Comparison of ENCODE assay signal across 19 cellular contexts in genomic region chr1:225670356-225670755, GRCh38. TPM values are rescaled to one million over a fixed set of nuclear protein-coding genes. Genes with fewer than 3 reads are reported as not detected.
DNase-seq lines count a peak whose midpoint lies in the region; ATAC-seq and TF ChIP-seq lines count a peak whose summit lies in the region.
"Had no signal": no experiment of that assay in that cellular context is flagged by ENCODE, and none has a peak within 500 bp of the region (broad histone marks: within the 10 kb centered on the region; RNA-seq: fewer than 3 reads in every experiment).

No MANE protein-coding gene starts in this region.

- H3K27me3 ChIP-seq in Caco-2 (replicated peaks; ENCODE audit: control insufficient read depth, insufficient read depth, low read length), result no peaks in the 10 kb centered on the region
- H3K27me3 ChIP-seq in KMS-11 (ENCODE audit: insufficient read depth, low read depth), result no peaks in the 10 kb centered on the region
- H3K27me3 ChIP-seq: BLaER1 had no signal

- TF ChIP-seq CTCF in Caco-2 (IDR thresholded peaks at IDR 0.05; ENCODE audit: insufficient read depth in 1 of 2, low read depth in 1 of 2, low read length in 1 of 2, severe bottlenecking in 1 of 2, unreplicated experiment in 1 of 2), result no peak
- TF ChIP-seq CTCF in KMS-11 (conservative IDR thresholded peaks at IDR 0.05; ENCODE audit: low read depth, low read length), result no peak
- no peak for TF ChIP-seq CTCF in coronary artery (IDR thresholded peaks at IDR 0.05)

- H3K4me2 ChIP-seq in KMS-11, result peak overlapping the region; percentile 31; the same call in 1 of the 2 replicates
- H3K4me2 ChIP-seq: A549, BLaER1 had no signal

- POLR2A ChIA-PET in Caco-2 (lab: Charles Lee), result no interaction called here

- H3K36me3 Mint-ChIP-seq in Caco-2 (ENCODE audit: insufficient read depth, unreplicated experiment), result no peaks in the 10 kb centered on the region
- H3K36me3 Mint-ChIP-seq: CD4-positive, alpha-beta memory T cell had no signal

- intact Hi-C loops in Caco-2 (cut with micrococcal nuclease; ENCODE audit: unreplicated experiment), result no loop called here

- H3K27me3 Mint-ChIP-seq in Caco-2 (ENCODE audit: insufficient read depth, unreplicated experiment), result no peaks in the 10 kb centered on the region

- peak overlapping the region; percentile 14 for H3K27ac Mint-ChIP-seq in Caco-2 (ENCODE audit: unreplicated experiment)
- H3K27ac Mint-ChIP-seq: CD4-positive, alpha-beta memory T cell had no signal

- H3K9ac ChIP-seq in KMS-11, result no peak overlapping the region
- H3K9ac ChIP-seq: BLaER1 had no signal

- no peaks in the 10 kb centered on the region for H3K79me2 ChIP-seq in KMS-11 (ENCODE audit: insufficient read depth, low read depth)

- H3K4me1 Mint-ChIP-seq in Caco-2 (ENCODE audit: low read depth, unreplicated experiment), result peaks cover 12% of the 10 kb centered on the region

- no peaks in the 10 kb centered on the region for H3K9me3 ChIP-seq in Caco-2
- H3K9me3 ChIP-seq: A549, BLaER1 had no signal

- no peaks in the 10 kb centered on the region for H4K20me1 ChIP-seq in KMS-11 (ENCODE audit: insufficient read depth)
- H4K20me1 ChIP-seq: BLaER1 had no signal

- no peak overlapping the region for H3K4me3 ChIP-seq in Caco-2 (ENCODE audit: low read depth, low read length)
- H3K4me3 ChIP-seq in KMS-11 (IDR thresholded peaks at IDR 0.05; ENCODE audit: insufficient read depth, low read depth, low read length), result no peak overlapping the region
- H3K4me3 ChIP-seq in coronary artery, result no peak overlapping the region
- H3K4me3 ChIP-seq: A549, BLaER1 had no signal

- no peaks in the 10 kb centered on the region for H3K9me3 Mint-ChIP-seq in Caco-2 (ENCODE audit: unreplicated experiment)

- no peak for ATAC-seq in HG02798 (IDR thresholded peaks at IDR 0.05; ENCODE audit: poor library complexity, unreplicated experiment)
- ATAC-seq: A549 had no signal

- BruUV-seq in Caco-2 (replicated peaks; lab: Mats Ljungman, UMichigan), result no TSS peak

- H3K4me1 ChIP-seq in Caco-2 (peaks cover 15% of the 10 kb centered on the region), KMS-11 (ENCODE audit: low read depth, poor library complexity, severe bottlenecking) (peaks cover 24% of the 10 kb centered on the region)
- H3K4me1 ChIP-seq: BLaER1 had no signal

- H3K27ac ChIP-seq in KMS-11 (no peak overlapping the region), coronary artery (no peak overlapping the region)
- H3K27ac ChIP-seq: A549, BLaER1 had no signal

- CTCF ChIA-PET in Caco-2 (lab: Charles Lee), result no interaction called here

- peak overlapping the region; percentile 5; the same call in 1 of the 2 replicates for H2AFZ ChIP-seq in KMS-11 (ENCODE audit: low read depth)

- no peaks in the 10 kb centered on the region for H3K36me3 ChIP-seq in Caco-2 (ENCODE audit: control insufficient read depth, insufficient read depth, low read length)
- H3K36me3 ChIP-seq in KMS-11 (ENCODE audit: insufficient read depth), result no peaks in the 10 kb centered on the region
- H3K36me3 ChIP-seq: BLaER1 had no signal

- no peak for DNase-seq in Caco-2
- peak; percentile 83 for DNase-seq in SW480 (ENCODE audit: low spot score)
- peak; percentile 47 for DNase-seq in mesenteric fat pad (ENCODE audit: low spot score)
- no peak for DNase-seq in coronary artery (ENCODE audit: low spot score)
- no peak for DNase-seq in NCI-H524 treated with DMSO at 0.1 percent for 48 hours (lab: John Stamatoyannopoulos, UW)
- DNase-seq in activated gamma-delta T cell treated with Interleukin-2 at 50 U/mL for 16 hours, result no peak
- DNase-seq: Calu3; CD4-positive, alpha-beta memory T cell; DMS53; KBM-7; NCI-H1048; NCI-H1436; NCI-H1930; NCI-H345; NCI-H526 had no signal

- H3K4me3 Mint-ChIP-seq in Caco-2 (ENCODE audit: unreplicated experiment), result no peak overlapping the region
- H3K4me3 Mint-ChIP-seq: CD4-positive, alpha-beta memory T cell had no signal

RNA-seq across cellular contexts. Expression of gene ENAH, which starts 17.4 kb away (rescaled TPM):
- total RNA-seq in Caco-2 (2022) (78.0 and 80.0 TPM in 2 replicates), mesenteric fat pad (51.9 TPM)

Comparison
In these comparisons a context has a peak if more than half of its experiments do, and no peak if none do; other contexts are left out.
1. DNase-seq: peak in SW480 (single experiment) and mesenteric fat pad (single experiment); none in Caco-2 (0 of 2), coronary artery (single experiment), NCI-H524 treated with DMSO at 0.1 percent for 48 hours (single experiment) and activated gamma-delta T cell treated with Interleukin-2 at 50 U/mL for 16 hours (single experiment).